Comparison of ENCODE assay signal across 8 cellular contexts in the genomic region with DNA sequence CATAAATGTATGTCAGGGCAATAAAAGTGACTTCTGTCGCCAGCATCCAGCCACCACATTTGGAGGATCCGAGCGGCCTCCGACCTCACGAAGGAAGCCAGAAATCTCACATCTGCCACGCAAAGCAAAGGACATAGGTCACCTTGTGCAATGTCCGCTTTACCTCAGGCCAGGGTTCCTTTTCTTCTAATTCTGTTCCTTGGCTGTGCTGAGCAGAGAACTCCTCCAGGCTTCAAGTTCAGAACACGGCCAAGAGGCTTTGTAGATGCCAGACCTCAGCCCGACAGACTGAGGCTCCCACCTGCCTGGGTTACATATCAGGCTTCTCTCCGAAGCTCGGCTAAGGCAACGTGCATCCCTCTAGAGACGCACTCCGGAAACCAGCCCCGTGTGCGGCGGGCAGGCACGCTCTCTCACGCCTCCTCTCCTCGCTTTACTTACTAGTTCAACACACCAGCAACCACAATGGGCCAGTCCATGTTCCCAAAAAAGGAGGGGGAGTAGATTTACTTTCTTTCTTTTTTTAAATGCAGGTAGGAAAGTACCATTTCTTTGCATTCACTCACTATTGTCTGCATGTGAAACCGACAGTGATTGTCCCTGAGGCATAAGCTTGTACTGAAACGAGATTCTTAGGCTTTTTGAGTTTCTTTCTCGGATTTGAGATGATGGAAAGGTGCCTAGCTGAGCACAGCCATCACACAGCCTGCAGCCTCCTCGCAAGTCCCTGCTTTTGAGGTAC.
DNase-seq lines count a peak whose midpoint lies in the region; ATAC-seq, FAIRE-seq and TF ChIP-seq lines count a peak whose summit lies in the region.

No MANE protein-coding gene starts in this region.

- no peaks in the 10 kb centered on the region for H3K9me1 ChIP-seq in endothelial cell of umbilical vein (replicated peaks; ENCODE audit: control insufficient read depth, extremely low read depth, insufficient read depth, low read length)

- H3K4me2 ChIP-seq in endothelial cell of umbilical vein (ENCODE audit: insufficient read depth, low read length), result peak overlapping the region; percentile 75

- peak overlapping the region in 2 of 3 experiments; percentile 38 to 41 for H3K4me3 ChIP-seq in endothelial cell of umbilical vein (replicated peaks in 1 of 3; ENCODE audit: insufficient read depth in 1 of 3, low read depth in 1 of 3, low read length in 3 of 3)

- no peaks in the 10 kb centered on the region for H3K27me3 ChIP-seq in endothelial cell of umbilical vein (ENCODE audit: control insufficient read depth in 2 of 2, insufficient read depth in 2 of 2, low read length in 2 of 2)

- H3K9me3 Mint-ChIP-seq in activated CD8-positive, alpha-beta memory T cell treated with anti-CD3 and anti-CD28 coated beads, Interleukin-2, amount 10 ng/mL, durations not matched to agents 7 days and 5 days (ENCODE audit: low read depth), result no peaks in the 10 kb centered on the region

- peak overlapping the region; percentile 49 for H3K9ac ChIP-seq in endothelial cell of umbilical vein (replicated peaks; ENCODE audit: extremely low read depth, insufficient read depth, low read length)

- H2AFZ ChIP-seq in endothelial cell of umbilical vein (ENCODE audit: low read depth, low read length), result peak overlapping the region; percentile 12

- TF ChIP-seq POLR2A in GM19193 (IDR thresholded peaks at IDR 0.05; ENCODE audit: extremely low read depth, insufficient read depth, insufficient read length) (peak; percentile 62), endothelial cell of umbilical vein (IDR thresholded peaks at IDR 0.05; ENCODE audit: low read depth, low read length) (peak; percentile 69)

- H4K20me1 ChIP-seq in endothelial cell of umbilical vein (replicated peaks; ENCODE audit: control insufficient read depth, extremely low read depth, insufficient read depth, low read length), result no peaks in the 10 kb centered on the region

- TSS peak; percentile 62 for BruUV-seq in endothelial cell of umbilical vein (replicated peaks; lab: Mats Ljungman, UMichigan)

- H3K79me2 ChIP-seq in endothelial cell of umbilical vein (ENCODE audit: control insufficient read depth, insufficient read depth, low read length), result no peaks in the 10 kb centered on the region

- H3K36me3 Mint-ChIP-seq in activated CD8-positive, alpha-beta memory T cell treated with anti-CD3 and anti-CD28 coated beads, Interleukin-2, amount 10 ng/mL, durations not matched to agents 7 days and 5 days, result peaks cover 13% of the 10 kb centered on the region

- H3K27me3 Mint-ChIP-seq in activated CD8-positive, alpha-beta memory T cell treated with anti-CD3 and anti-CD28 coated beads, Interleukin-2, amount 10 ng/mL, durations not matched to agents 7 days and 5 days, result no peaks in the 10 kb centered on the region

- dilution Hi-C loops in endothelial cell of umbilical vein (cut with MboI; ENCODE audit: extremely low pct_ligation_motif_present, low sequenced_read_pairs), result no loop called here

- peaks cover 56% of the 10 kb centered on the region for H3K4me1 Mint-ChIP-seq in activated CD8-positive, alpha-beta memory T cell treated with anti-CD3 and anti-CD28 coated beads, Interleukin-2, amount 10 ng/mL, durations not matched to agents 7 days and 5 days

- H3K36me3 ChIP-seq in endothelial cell of umbilical vein (ENCODE audit: control insufficient read depth in 2 of 2, extremely low read depth in 1 of 2, insufficient read depth in 2 of 2, low read length in 2 of 2), result no peaks in the 10 kb centered on the region

- peak overlapping the region; percentile 96 for H3K27ac Mint-ChIP-seq in activated CD8-positive, alpha-beta memory T cell treated with anti-CD3 and anti-CD28 coated beads, Interleukin-2, amount 10 ng/mL, durations not matched to agents 7 days and 5 days

- H3K4me1 ChIP-seq in endothelial cell of umbilical vein (ENCODE audit: control insufficient read depth, extremely low read depth, insufficient read depth, low read length), result peaks cover 18% of the 10 kb centered on the region

- H3K4me3 Mint-ChIP-seq in activated CD8-positive, alpha-beta memory T cell treated with anti-CD3 and anti-CD28 coated beads, Interleukin-2, amount 10 ng/mL, durations not matched to agents 7 days and 5 days, result peak overlapping the region; percentile 87

- peak overlapping the region; percentile 35 for H3K27ac ChIP-seq in endothelial cell of umbilical vein (ENCODE audit: insufficient read depth, low read depth, low read length)

- peak; percentile 76 to 89 for DNase-seq in AML-193 (lab: John Stamatoyannopoulos, UW)
- peak; percentile 78 for DNase-seq in NCI-H748 (lab: John Stamatoyannopoulos, UW; ENCODE audit: unreplicated experiment)
- DNase-seq in activated CD8-positive, alpha-beta memory T cell treated with anti-CD3 and anti-CD28 coated beads, Interleukin-2, amount 10 ng/mL, durations not matched to agents 7 days and 5 days, result peak; percentile 95
- DNase-seq in endothelial cell of umbilical vein (ENCODE audit: low read depth, low spot score), result peak; percentile 97
- DNase-seq in mucosa of gallbladder (ENCODE audit: low spot score), result peak; percentile 79
- DNase-seq in stimulated activated CD8-positive, alpha-beta memory T cell treated with anti-CD3 and anti-CD28 coated beads, Interleukin-4, amount 100 ng/mL, for 4 hours (ENCODE audit: low read depth in 2 of 2, low spot score in 1 of 2), result peak; percentile 66 to 80

- intact Hi-C loops in endothelial cell of umbilical vein (cut with micrococcal nuclease), result loop anchor here (1.0 to 2.0 kb wide), 4 partner anchors 21 to 296 kb away; no protein-coding TSS in a partner anchor

- FAIRE-seq in endothelial cell of umbilical vein (lab: Jason Lieb, UNC), result peak; percentile 91

- no peaks in the 10 kb centered on the region for H3K9me3 ChIP-seq in endothelial cell of umbilical vein (replicated peaks; ENCODE audit: control insufficient read depth, insufficient read depth, low read length)

- peak; percentile 95 for ATAC-seq in HG03378 (IDR thresholded peaks at IDR 0.05; ENCODE audit: unreplicated experiment)
- ATAC-seq in activated CD8-positive, alpha-beta memory T cell treated with anti-CD3 and anti-CD28 coated beads, Interleukin-2, amount 10 ng/mL, durations not matched to agents 7 days and 5 days, result peak; percentile 98

- POLR2A ChIA-PET in endothelial cell of umbilical vein (lab: Charles Lee), result interaction anchor here (0.7 kb wide), 1 partner anchor 202 kb away, joined by 4 read pairs; no protein-coding TSS in a partner anchor

- CTCF ChIA-PET in activated CD8-positive, alpha-beta memory T cell treated with anti-CD3 and anti-CD28 coated beads, Interleukin-2, amount 10 ng/mL, durations not matched to agents 7 days and 5 days (lab: Charles Lee), result interaction anchor here (0.7 to 6.8 kb wide), 17 partner anchors 9 to 295 kb away, joined by 3 to 80 read pairs (median 4); partner anchors contain the start of gene FHIP2A
- CTCF ChIA-PET in endothelial cell of umbilical vein (lab: Charles Lee), result interaction anchor here (0.8 to 4.6 kb wide), 10 partner anchors 14 to 260 kb away, joined by 3 to 29 read pairs (median 5); no protein-coding TSS in a partner anchor

- TF ChIP-seq CTCF in endothelial cell of umbilical vein (IDR thresholded peaks at IDR 0.05; ENCODE audit: extremely low read depth in 1 of 2, insufficient read depth in 1 of 2, low read depth in 1 of 2, low read length in 2 of 2), result no peak

TF ChIP-seq in endothelial cell of umbilical vein, 7 proteins besides CTCF, POLR2A, EP300 and RAD21:
- TF ChIP-seq EZH2 (IDR thresholded peaks at IDR 0.05; ENCODE audit: borderline replicate concordance, low read depth, low read length, severe bottlenecking), result no peak
- no peak for TF ChIP-seq GATA2 (IDR thresholded peaks at IDR 0.05; ENCODE audit: insufficient read depth, insufficient read length, low read depth, low read length)
- TF ChIP-seq MYC (IDR thresholded peaks at IDR 0.05; ENCODE audit: low read depth, low read length), result peak; percentile 16
- TF ChIP-seq, protein P1, sequence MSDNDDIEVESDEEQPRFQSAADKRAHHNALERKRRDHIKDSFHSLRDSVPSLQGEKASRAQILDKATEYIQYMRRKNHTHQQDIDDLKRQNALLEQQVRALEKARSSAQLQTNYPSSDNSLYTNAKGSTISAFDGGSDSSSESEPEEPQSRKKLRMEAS (IDR thresholded peaks at IDR 0.05; ENCODE audit: insufficient read depth, insufficient read length), result peak; percentile 60
- TF ChIP-seq POLR2AphosphoS5 (IDR thresholded peaks at IDR 0.05; ENCODE audit: insufficient read depth, low read depth, low read length), result peak; percentile 50
- no peak for TF ChIP-seq FOS (IDR thresholded peaks at IDR 0.05; ENCODE audit: borderline replicate concordance, insufficient read depth, low read length)
- no peak for TF ChIP-seq JUN (IDR thresholded peaks at IDR 0.05; ENCODE audit: borderline replicate concordance, insufficient read depth, insufficient read length, low read depth)

Comparison
In these comparisons a context has a peak if more than half of its experiments do, and no peak if none do; other contexts are left out.
1. Peak in every context shown above with its lines: DNase-seq, ATAC-seq, H3K4me3 ChIP-seq and H3K27ac ChIP-seq.